22 cellular contexts compared by ENCODE assay signal in the genomic region with DNA sequence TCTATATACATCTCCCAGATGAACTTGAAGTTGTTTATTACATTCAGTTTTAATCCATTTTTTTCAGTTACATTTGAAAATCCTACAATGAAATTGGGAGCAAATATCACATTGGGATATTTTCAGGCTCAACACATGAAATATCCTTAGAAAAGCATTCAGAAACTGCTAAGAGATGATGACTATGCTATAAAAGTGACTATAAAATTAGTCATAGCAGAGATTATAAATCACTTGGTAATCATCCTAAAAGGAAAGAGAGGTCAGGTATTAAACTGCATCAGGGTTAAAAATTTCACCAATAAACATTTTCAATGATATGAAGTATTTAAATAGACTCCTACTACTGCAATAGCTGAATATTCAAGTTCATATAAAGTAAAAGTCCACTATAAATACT.
"Had no signal": no experiment of that assay in that cellular context is flagged by ENCODE, and none has a peak within 500 bp of the region (broad histone marks: within the 10 kb centered on the region; RNA-seq: fewer than 3 reads in every experiment).

No MANE protein-coding gene starts in this region.

- DNase-seq: activated CD4-positive, alpha-beta T cell treated with anti-CD3 and anti-CD28 coated beads for 4 hours; activated CD8-positive, alpha-beta memory T cell treated with anti-CD3 and anti-CD28 coated beads, Interleukin-2, amount 50 U/mL, for 4 hours; activated CD8-positive, alpha-beta T cell treated with anti-CD3 and anti-CD28 coated beads for 36 hours; activated naive CD4-positive, alpha-beta T cell treated with anti-CD3 and anti-CD28 coated beads, Interleukin-2, amount 50 U/mL, for 16 hours; activated naive CD8-positive, alpha-beta T cell treated with anti-CD3 and anti-CD28 coated beads, Interleukin-2, amount 10 ng/mL, durations not matched to agents 7 days and 5 days; activated T-cell treated with anti-CD3 and anti-CD28 coated beads, Interleukin-2, amount 50 U/mL, for 72 hours; adrenal gland; anterior cingulate cortex; central memory CD4-positive, alpha-beta T cell; MM.1S; NCI-H1105; NCI-H1436 treated with DMSO at 0.1 percent for 48 hours; NCI-H187; NCI-H2081; NCI-H510A treated with DMSO at 0.1 percent for 48 hours; NCI-H69; PC-9; Right ventricle myocardium superior; SJCRH30; SW 1271 had no signal

- ATAC-seq: activated CD4-positive, CD25-positive, alpha-beta regulatory T cell treated with anti-CD3 and anti-CD28 coated beads, Interleukin-2, amount 50 U/mL, for 24 hours; activated CD8-positive, alpha-beta T cell treated with anti-CD3 and anti-CD28 coated beads for 36 hours; activated T-cell treated with anti-CD3 and anti-CD28 coated beads, Interleukin-2, amount 50 U/mL, for 72 hours; SK-N-SH treated with all-trans-retinoic acid at 6 μM for 48 hours had no signal

- H3K4me3 ChIP-seq: adrenal gland, PC-9, SJCRH30 had no signal
